18 cellular contexts compared by ENCODE assay signal in the genomic region with DNA sequence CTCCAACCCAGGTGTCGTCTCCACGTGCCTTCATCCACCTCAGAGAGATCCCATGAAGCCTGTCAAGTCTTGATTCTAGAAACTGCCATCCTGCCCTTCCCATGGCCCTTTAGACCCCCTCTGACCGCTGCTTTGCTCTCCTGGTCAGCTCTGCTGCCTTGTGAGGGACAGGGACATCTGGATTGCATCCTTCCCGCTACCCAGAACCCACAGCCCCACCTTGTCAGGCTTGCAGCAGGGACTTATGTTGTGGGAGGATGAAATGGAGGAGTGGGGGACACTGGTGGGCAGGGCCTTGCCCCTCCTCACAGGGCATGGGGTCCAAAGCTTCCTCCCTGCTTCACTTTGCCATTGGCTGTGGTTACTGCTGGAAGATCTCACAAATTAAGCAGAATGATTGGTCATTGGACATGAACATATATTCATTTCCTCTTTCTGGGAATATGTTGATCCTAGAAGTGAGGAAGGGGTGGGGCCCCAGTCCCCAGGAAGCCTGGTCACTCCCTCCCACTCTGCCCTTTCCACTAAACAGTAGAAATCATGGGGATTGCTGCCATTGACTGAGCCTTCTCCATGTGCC. TPM values are rescaled to one million over a fixed set of nuclear protein-coding genes. Genes with fewer than 3 reads are reported as not detected.
DNase-seq lines count a peak whose midpoint lies in the region; ATAC-seq and TF ChIP-seq lines count a peak whose summit lies in the region.
"Had no signal": no experiment of that assay in that cellular context is flagged by ENCODE, and none has a peak within 500 bp of the region (broad histone marks: within the 10 kb centered on the region; RNA-seq: fewer than 3 reads in every experiment).

No MANE protein-coding gene starts in this region.

- intact Hi-C loops in body of pancreas (cut with DNase I), result no loop called here

- H3K36me3 Mint-ChIP-seq in natural killer cell treated with Interleukin-12 subunit alpha and Interleukin-12 subunit beta and Interleukin-15 and Interleukin-18, amount 100 ng/mL, for 72 hours, result no peaks in the 10 kb centered on the region

- 93 to 97% methylated on average over 4 of the region's 4 CpGs for WGBS in body of pancreas, 2 donors

- peak overlapping the region in 10 of 11 experiments; percentile 64 to 99 (median 98); a peak in 17 of 22 replicates for H3K4me2 ChIP-seq in BLaER1 treated with 17β-estradiol and CSF1 and Interleukin-3, amounts not matched to agents 10 nM and 100 nM

- H3K27ac Mint-ChIP-seq in natural killer cell treated with Interleukin-12 subunit alpha and Interleukin-12 subunit beta and Interleukin-15 and Interleukin-18, amount 100 ng/mL, for 72 hours, result no peak overlapping the region

- peaks cover 0 to 53% (median 19%) of the 10 kb centered on the region in 11 experiments; a peak in 16 of 22 replicates for H4K20me1 ChIP-seq in BLaER1 treated with 17β-estradiol and CSF1 and Interleukin-3, amounts not matched to agents 10 nM and 100 nM

- peaks cover 31 to 43% of the 10 kb centered on the region in 2 donors for H3K4me1 Mint-ChIP-seq in natural killer cell treated with Interleukin-12 subunit alpha and Interleukin-12 subunit beta and Interleukin-15 and Interleukin-18, amount 100 ng/mL, for 72 hours (ENCODE audit: low read depth in 2 of 2)

- H3K27me3 ChIP-seq in BLaER1 treated with 17β-estradiol and CSF1 and Interleukin-3, amounts not matched to agents 10 nM and 100 nM, result peaks cover 16 to 24% (median 23%) of the 10 kb centered on the region in 11 experiments
- H3K27me3 ChIP-seq in body of pancreas, result no peaks in the 10 kb centered on the region

- no peak overlapping the region for H3K27ac ChIP-seq in BLaER1 treated with 17β-estradiol and CSF1 and Interleukin-3, amounts not matched to agents 10 nM and 100 nM
- H3K27ac ChIP-seq in body of pancreas (peak overlapping the region; percentile 74 to 89 (median 84)), substantia nigra (ENCODE audit: low read depth, low read length, poor library complexity, severe bottlenecking) (no peak overlapping the region)
- H3K27ac ChIP-seq: BLaER1, HL-60 had no signal

- H3K9me3 ChIP-seq in BLaER1 treated with 17β-estradiol and CSF1 and Interleukin-3, amounts not matched to agents 10 nM and 100 nM (replicated peaks in 1 of 11), result no peaks in the 10 kb centered on the region
- H3K9me3 ChIP-seq in body of pancreas, result no peaks in the 10 kb centered on the region
- H3K9me3 ChIP-seq: BLaER1 had no signal

- no peak for TF ChIP-seq POLR2A in body of pancreas (IDR thresholded peaks at IDR 0.05)

- peak overlapping the region; percentile 1 for H3K4me3 Mint-ChIP-seq in natural killer cell treated with Interleukin-12 subunit alpha and Interleukin-12 subunit beta and Interleukin-15 and Interleukin-18, amount 100 ng/mL, for 72 hours

- H3K27me3 Mint-ChIP-seq in natural killer cell treated with Interleukin-12 subunit alpha and Interleukin-12 subunit beta and Interleukin-15 and Interleukin-18, amount 100 ng/mL, for 72 hours, result peaks cover 7 to 12% of the 10 kb centered on the region in 2 donors

- TF ChIP-seq CTCF in body of pancreas (IDR thresholded peaks at IDR 0.05), result no peak

- no peak for ATAC-seq in body of pancreas
- no peak for ATAC-seq in natural killer cell treated with Interleukin-12 subunit alpha and Interleukin-12 subunit beta and Interleukin-15 and Interleukin-18, amount 100 ng/mL, for 72 hours
- ATAC-seq: Panc1 had no signal

- no peak overlapping the region for H3K4me3 ChIP-seq in BLaER1 treated with 17β-estradiol and CSF1 and Interleukin-3, amounts not matched to agents 10 nM and 100 nM
- H3K4me3 ChIP-seq in body of pancreas, result no peak overlapping the region
- H3K4me3 ChIP-seq: BLaER1 had no signal

- peaks cover 50 to 63% (median 54%) of the 10 kb centered on the region in 10 experiments for H3K4me1 ChIP-seq in BLaER1 treated with 17β-estradiol and CSF1 and Interleukin-3, amounts not matched to agents 10 nM and 100 nM
- peaks cover 69% of the 10 kb centered on the region for H3K4me1 ChIP-seq in body of pancreas

- no peak overlapping the region for H3K9ac ChIP-seq in BLaER1 treated with 17β-estradiol and CSF1 and Interleukin-3, amounts not matched to agents 10 nM and 100 nM
- H3K9ac ChIP-seq: BLaER1 had no signal

- DNase-seq in MV-4-11 (lab: John Stamatoyannopoulos, UW), result peak; percentile 39
- no peak for DNase-seq in body of pancreas
- DNase-seq in natural killer cell treated with Interleukin-12 subunit alpha and Interleukin-12 subunit beta and Interleukin-15 and Interleukin-18, amount 100 ng/mL, for 72 hours (ENCODE audit: low spot score), result no peak
- no peak for DNase-seq in substantia nigra (lab: John Stamatoyannopoulos, UW)
- no peak for DNase-seq in retina
- DNase-seq in NCI-H524 treated with DMSO at 0.1 percent for 48 hours (lab: John Stamatoyannopoulos, UW), result no peak
- DNase-seq: GF-D8, GOT3, KG1, NCI-H1092, NCI-H146, NCI-H510A treated with DMSO at 0.1 percent for 48 hours had no signal

- H3K36me3 ChIP-seq in BLaER1 treated with 17β-estradiol and CSF1 and Interleukin-3, amounts not matched to agents 10 nM and 100 nM, result peaks cover 0 to 30% (median 3%) of the 10 kb centered on the region in 11 experiments; a peak in 10 of 22 replicates
- no peaks in the 10 kb centered on the region for H3K36me3 ChIP-seq in body of pancreas (replicated peaks in 1 of 2; ENCODE audit: insufficient read depth in 1 of 2, low read depth in 2 of 2)

- H3K9me3 Mint-ChIP-seq in natural killer cell treated with Interleukin-12 subunit alpha and Interleukin-12 subunit beta and Interleukin-15 and Interleukin-18, amount 100 ng/mL, for 72 hours, result no peaks in the 10 kb centered on the region

RNA-seq across cellular contexts. Expression of gene GLP1R, which starts 4.5 kb away (rescaled TPM):
- 1 to 10 TPM; 5.7 to 6.9 TPM for total RNA-seq in body of pancreas
- total RNA-seq in natural killer cell treated with Interleukin-12 subunit alpha and Interleukin-12 subunit beta and Interleukin-15 and Interleukin-18, amount 100 ng/mL, for 72 hours, result not detected
- total RNA-seq: Daoy, M059J had no signal

Comparison
In these comparisons a context has a peak if more than half of its experiments do, and no peak if none do; other contexts are left out.
1. H3K27ac ChIP-seq: peak in body of pancreas (4 of 4); none in BLaER1 treated with 17β-estradiol and CSF1 and Interleukin-3, amounts not matched to agents 10 nM and 100 nM (0 of 11) and substantia nigra (single experiment).
2. RNA of gene GLP1R, which starts 4.5 kb away (total RNA-seq): 5.7 to 6.9 TPM in body of pancreas; not detected in natural killer cell treated with Interleukin-12 subunit alpha and Interleukin-12 subunit beta and Interleukin-15 and Interleukin-18, amount 100 ng/mL, for 72 hours; every median in the first group is over 4 times any median in the second.